1 cellular context compared by ENCODE assay signal in genomic region chr14:62934439-62934838, GRCh38.
TF ChIP-seq lines count a peak whose summit lies in the region.

No MANE protein-coding gene starts in this region.

TF ChIP-seq in GM23338, 12 proteins besides CTCF, POLR2A, EP300 and RAD21 (continued from another document):
- no peak for TF ChIP-seq ZNF462 (CRISPR knock-in tag; IDR thresholded peaks at IDR 0.05)
- no peak for TF ChIP-seq ZNF331 (CRISPR knock-in tag; IDR thresholded peaks at IDR 0.05; ENCODE audit: low read depth)
